In the genomic region with DNA sequence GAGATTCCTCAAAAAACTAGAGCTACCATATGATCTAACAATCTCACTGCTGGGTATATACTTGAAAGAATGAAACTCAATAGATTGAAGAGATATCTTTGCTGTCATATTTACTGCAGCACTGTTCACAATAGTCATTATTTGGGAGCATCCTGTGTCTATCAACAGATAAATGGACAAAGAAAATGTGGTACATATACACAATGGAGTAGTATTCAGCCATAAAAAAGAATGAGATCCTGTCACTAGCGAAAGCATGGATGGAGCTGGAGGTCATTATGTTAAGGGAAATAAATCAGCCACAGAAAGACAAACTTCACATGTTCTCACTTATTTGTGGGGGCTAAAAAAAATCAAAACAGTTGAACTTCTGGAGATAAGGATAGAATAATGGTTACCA, we compare ENCODE assay signal across 35 cellular contexts.
"Had no signal": no experiment of that assay in that cellular context is flagged by ENCODE, and none has a peak within 500 bp of the region (broad histone marks: within the 10 kb centered on the region; RNA-seq: fewer than 3 reads in every experiment).

No MANE protein-coding gene starts in this region.

- DNase-seq: Karpas-422, Kasumi-1, MG63, MM.1S, MV-4-11, NCI-H1048, NCI-H1092, NCI-H1092 treated with DMSO at 0.1 percent for 48 hours, NCI-H1105, NCI-H1105 treated with DMSO at 0.1 percent for 48 hours, NCI-H1417, NCI-H1417 treated with DMSO at 0.1 percent for 48 hours, NCI-H1436, NCI-H1436 treated with DMSO at 0.1 percent for 48 hours, NCI-H146, NCI-H1694, NCI-H1694 treated with DMSO at 0.1 percent for 48 hours, NCI-H187, NCI-H187 treated with DMSO at 0.1 percent for 48 hours, NCI-H1930, NCI-H2029, NCI-H2029 treated with DMSO at 0.1 percent for 48 hours, NCI-H2081, NCI-H2081 treated with DMSO at 0.1 percent for 48 hours, NCI-H2107, NCI-H2171, NCI-H2171 treated with DMSO at 0.1 percent for 48 hours, NCI-H2227 treated with DMSO at 0.1 percent for 48 hours, NCI-H226, NCI-H345, NCI-H446, NCI-H446 treated with DMSO at 0.1 percent for 48 hours, NCI-H510A, NCI-H510A treated with DMSO at 0.1 percent for 48 hours, NCI-H524 had no signal

- H3K9me3 ChIP-seq: MG63 had no signal

- H3K27me3 ChIP-seq: MG63 had no signal

- H3K36me3 ChIP-seq: MG63 had no signal

- H3K4me3 ChIP-seq: MG63 had no signal
